ENCODE assay signal across 12 cellular contexts in the genomic region with DNA sequence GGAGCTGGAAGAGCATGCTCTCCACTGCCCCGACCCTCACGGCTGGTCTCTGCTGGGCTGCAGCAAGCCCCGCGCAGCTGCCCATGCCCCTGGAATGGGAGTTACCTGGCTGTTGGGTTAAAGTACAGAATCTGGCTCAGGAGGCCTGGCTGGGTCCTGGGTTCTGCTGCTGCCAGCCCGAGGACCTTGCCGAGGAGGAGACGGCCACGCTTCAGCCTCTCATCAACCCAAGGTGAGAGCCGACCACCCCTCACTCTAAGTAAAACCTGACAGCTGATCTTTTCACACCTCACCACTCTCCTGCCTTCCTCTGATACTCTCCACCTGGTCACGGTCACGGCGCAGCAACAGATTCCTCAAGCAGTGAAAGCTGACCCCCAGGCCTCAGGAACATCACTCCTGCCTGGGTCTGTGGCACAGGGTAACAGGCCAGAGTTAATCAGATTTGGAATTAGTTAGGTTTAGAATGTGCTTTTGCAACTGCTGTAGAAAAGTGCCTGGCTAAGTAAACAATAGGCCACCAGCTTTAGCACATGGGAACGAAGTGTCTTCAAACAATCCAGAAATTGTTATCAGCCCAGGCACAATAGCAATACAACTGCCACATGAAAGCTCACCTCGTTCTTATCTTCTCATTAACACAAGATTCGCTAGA. TPM values are rescaled to one million over a fixed set of nuclear protein-coding genes. Genes with fewer than 3 reads are reported as not detected.
DNase-seq lines count a peak whose midpoint lies in the region; ATAC-seq and TF ChIP-seq lines count a peak whose summit lies in the region.
"Had no signal": no experiment of that assay in that cellular context is flagged by ENCODE, and none has a peak within 500 bp of the region (broad histone marks: within the 10 kb centered on the region; RNA-seq: fewer than 3 reads in every experiment).

No MANE protein-coding gene starts in this region.

- peaks cover 8 to 20% (median 16%) of the 10 kb centered on the region in 3 experiments for H3K36me3 Mint-ChIP-seq in H9 (ENCODE audit: insufficient read depth in 1 of 3, low read depth in 3 of 3)

- H3K56ac ChIP-seq in H9 (ENCODE audit: insufficient read length, low read depth, low read length): no peak overlapping the region

- H2AK5ac ChIP-seq in H9 (ENCODE audit: insufficient read length, low read length): no peak overlapping the region

- WGBS in H9 (ENCODE audit: extremely low coverage, insufficient read length, low lambda C conversion rate): no CpG with 5 or more reads among the region's 15 CpGs
- WGBS in lung, 2 donors: 71 to 88% methylated on average over 15 of the region's 15 CpGs

- H4K5ac ChIP-seq in H9 (ENCODE audit: insufficient read length, low read depth, low read length): no peak overlapping the region

- no peak overlapping the region for H2AFZ ChIP-seq in H9 (ENCODE audit: low read length)

- H3K79me1 ChIP-seq in H9 (ENCODE audit: insufficient read depth, low read depth, low read length, poor library complexity, severe bottlenecking): peaks cover 2% of the 10 kb centered on the region

- ATAC-seq in lung (ENCODE audit: insufficient read depth, low FRiP score) (peak; percentile 19), gastrocnemius medialis (no peak), GM19328 (IDR thresholded peaks at IDR 0.05; ENCODE audit: unreplicated experiment) (no peak)

- H3K4me1 Mint-ChIP-seq in H9: peaks cover 2 to 8% of the 10 kb centered on the region in 2 experiments; a peak in 2 of 4 replicates

- H3K27me3 Mint-ChIP-seq in H9 (ENCODE audit: low read depth): no peaks in the 10 kb centered on the region; the same call in 1 of the 2 replicates

- intact Hi-C loops in colonic mucosa (cut with DNase I) (no loop called here), gastrocnemius medialis (cut with DNase I; ENCODE audit: low total_unique reads) (no loop called here)

- H3K23me2 ChIP-seq in H9 (ENCODE audit: insufficient read length, low read depth, low read length, poor library complexity, severe bottlenecking): no peaks in the 10 kb centered on the region

- no peak overlapping the region for H3K4me3 ChIP-seq in colonic mucosa
- H3K4me3 ChIP-seq in lung: no peak overlapping the region
- H3K4me3 ChIP-seq in gastrocnemius medialis: no peak overlapping the region
- H3K4me3 ChIP-seq: ovary had no signal

- H3K14ac ChIP-seq in H9 (ENCODE audit: insufficient read depth, low read length): no peak overlapping the region; the same call in 1 of the 2 replicates

- H4K20me1 ChIP-seq in H9 (ENCODE audit: control insufficient read depth, insufficient read depth, insufficient read length): no peaks in the 10 kb centered on the region

- no peak overlapping the region for H3K18ac ChIP-seq in H9 (ENCODE audit: insufficient read length, low read depth, low read length)

- H3K79me2 ChIP-seq in H9 (ENCODE audit: insufficient read depth, low read length): 0 out of 2 replicates have a peak, but pooled peaks cover 4% of the 10 kb centered on the region

- H3K9me3 ChIP-seq in H9 (ENCODE audit: control insufficient read depth, low read depth, low read length) (peaks cover 4% of the 10 kb centered on the region), colonic mucosa (no peaks in the 10 kb centered on the region), lung (ENCODE audit: control insufficient read depth in 2 of 2, insufficient read depth in 1 of 2, low read length in 1 of 2) (no peaks in the 10 kb centered on the region), gastrocnemius medialis (no peaks in the 10 kb centered on the region)
- H3K9me3 ChIP-seq: ovary had no signal

- H3K4me3 Mint-ChIP-seq in H9: no peak overlapping the region

- peak overlapping the region in 2 of 3 experiments; percentile 44 to 53; a peak in 1 of 7 replicates for H3K27ac Mint-ChIP-seq in H9

- H3K4me1 ChIP-seq in H9 (ENCODE audit: insufficient read depth, low read length) (peaks cover 3% of the 10 kb centered on the region; the same call in 1 of the 2 replicates), colonic mucosa (peaks cover 24% of the 10 kb centered on the region), lung (ENCODE audit: control insufficient read depth in 2 of 2, insufficient read depth in 2 of 2, low read length in 2 of 2) (peaks cover 7 to 11% of the 10 kb centered on the region in 2 donors), gastrocnemius medialis (peaks cover 12 to 15% of the 10 kb centered on the region in 2 donors)

- H3K9me3 Mint-ChIP-seq in H9: peaks cover 12 to 14% of the 10 kb centered on the region in 2 experiments

- no peak overlapping the region for H3T11ph ChIP-seq in H9 (ENCODE audit: low read length)

- no peak overlapping the region for H3K23ac ChIP-seq in H9 (ENCODE audit: insufficient read length, low read depth, low read length)

- H2BK20ac ChIP-seq in H9 (ENCODE audit: low read depth, low read length, poor library complexity, severe bottlenecking): no peak overlapping the region

- H3K9ac ChIP-seq in H9 (ENCODE audit: extremely low read depth, insufficient read length, low read length) (no peak overlapping the region), colonic mucosa (ENCODE audit: low read depth in 2 of 2, low read length in 2 of 2) (peak overlapping the region in 1 of 2 donors; percentile 61)

- DNase-seq in H9 (no peak), colonic mucosa (no peak), lung (ENCODE audit: low spot score) (no peak), gastrocnemius medialis (no peak), NCI-H526 treated with DMSO at 0.1 percent for 48 hours (lab: John Stamatoyannopoulos, UW) (no peak)
- DNase-seq in activated T-cell treated with anti-CD3 and anti-CD28 coated beads, Interleukin-2, amount 50 U/mL, for 48 hours: no peak
- no peak for DNase-seq in stimulated activated CD4-positive, alpha-beta T cell treated with anti-CD3 and anti-CD28 coated beads, Interleukin-15, amount 100 ng/mL, for 24 hours
- DNase-seq: activated effector memory CD4-positive, alpha-beta T cell treated with anti-CD3 and anti-CD28 coated beads, Interleukin-2, amount 50 U/mL, for 16 hours; DMS53; ovary; stimulated activated CD4-positive, alpha-beta T cell treated with anti-CD3 and anti-CD28 coated beads, Interleukin-1b, Interleukin-23, amount 100 ng/mL, for 48 hours had no signal

- H3K36me3 ChIP-seq in colonic mucosa (no peaks in the 10 kb centered on the region), lung (ENCODE audit: control insufficient read depth in 2 of 2, insufficient read depth in 2 of 2, low read length in 2 of 2) (peaks cover 0 to 2% of the 10 kb centered on the region in 2 donors), gastrocnemius medialis (no peaks in the 10 kb centered on the region)
- H3K36me3 ChIP-seq: ovary had no signal

- H2BK120ac ChIP-seq in H9 (ENCODE audit: low read depth, low read length, poor library complexity, severe bottlenecking): no peak overlapping the region

- no peak overlapping the region for H3K4ac ChIP-seq in H9 (ENCODE audit: low read depth, low read length)

- no peak overlapping the region for H2BK12ac ChIP-seq in H9 (ENCODE audit: insufficient read length, low read depth, low read length)

- H2BK5ac ChIP-seq in H9 (ENCODE audit: insufficient read length, low read length): no peak overlapping the region

- TF ChIP-seq POLR2A in gastrocnemius medialis (IDR thresholded peaks at IDR 0.05): no peak

- no peaks in the 10 kb centered on the region for H3K27me3 ChIP-seq in H9 (ENCODE audit: insufficient read depth, low read length)
- H3K27me3 ChIP-seq in colonic mucosa: no peaks in the 10 kb centered on the region
- H3K27me3 ChIP-seq in lung (ENCODE audit: control insufficient read depth, insufficient read depth): no peaks in the 10 kb centered on the region
- no peaks in the 10 kb centered on the region for H3K27me3 ChIP-seq in gastrocnemius medialis
- H3K27me3 ChIP-seq: ovary had no signal

- H4K91ac ChIP-seq in H9 (ENCODE audit: insufficient read length, low read depth, low read length): no peak overlapping the region

- H4K8ac ChIP-seq in H9 (replicated peaks; ENCODE audit: insufficient read length, low read depth, low read length): peak overlapping the region; percentile 61

- no peak for TF ChIP-seq CTCF in H9 (conservative IDR thresholded peaks at IDR 0.05)
- TF ChIP-seq CTCF in colonic mucosa (IDR thresholded peaks at IDR 0.05): no peak
- TF ChIP-seq CTCF in lung (IDR thresholded peaks at IDR 0.05; ENCODE audit: control extremely low read depth, extremely low read depth): no peak
- TF ChIP-seq CTCF in gastrocnemius medialis (IDR thresholded peaks at IDR 0.05 in 4 of 5, conservative IDR thresholded peaks at IDR 0.05 in 1 of 5): no peak

- H3K27ac ChIP-seq in H9 (ENCODE audit: insufficient read length, low read depth, low read length) (no peak overlapping the region), colonic mucosa (peak overlapping the region; percentile 40), lung (ENCODE audit: low read depth in 1 of 2, low read length in 1 of 2) (peak overlapping the region; percentile 18 to 56), gastrocnemius medialis (peak overlapping the region; percentile 16 to 75 (median 44))

- H3K4me2 ChIP-seq in H9 (ENCODE audit: insufficient read depth, insufficient read length, low read length): no peak overlapping the region

- in situ Hi-C loops in gastrocnemius medialis (cut with MboI; ENCODE audit: low sequenced_read_pairs in 4 of 4): no loop called here

- no peak overlapping the region for H2BK15ac ChIP-seq in H9 (ENCODE audit: low read depth, low read length)

RNA-seq across cellular contexts. Expression of a gene that starts 20.5 kb away (rescaled TPM):
- total RNA-seq in H9 (2021) (11.4 and 12.3 TPM in 2 replicates), colonic mucosa (10 to 100 TPM; 32.1 to 38.0 TPM), lung (10 to 100 TPM; 42.9 to 47.9 TPM), gastrocnemius medialis (1 to 10 TPM in 2 of 4 donors, under 1 TPM in 2; 0.31 to 9.1 (median 2.0) TPM)
- polyA plus RNA-seq in lung: 100 to 1,000 TPM in 1 of 2 donors, 10 to 100 TPM in 1; 35.8 to 118 TPM
